In genomic region chr3:23712656-23713559, GRCh38 we compare ENCODE assay signal across 8 cellular contexts.
DNase-seq lines count a peak whose midpoint lies in the region; ATAC-seq and TF ChIP-seq lines count a peak whose summit lies in the region.

No MANE protein-coding gene starts in this region.

- peaks cover 57% of the 10 kb centered on the region for H3K4me1 ChIP-seq in OCI-LY7 (ENCODE audit: insufficient read depth, low read length, poor library complexity, severe bottlenecking)

- H3K4me3 ChIP-seq in OCI-LY7 (ENCODE audit: low read depth, low read length, poor library complexity, severe bottlenecking) (no peak overlapping the region), fibroblast of villous mesenchyme (ENCODE audit: low read depth, low read length) (no peak overlapping the region)

- no peaks in the 10 kb centered on the region for H3K9me3 ChIP-seq in OCI-LY7 (ENCODE audit: low read length)

- ATAC-seq in GM19463 (IDR thresholded peaks at IDR 0.05; ENCODE audit: unreplicated experiment) (no peak), GM18861 (IDR thresholded peaks at IDR 0.05; ENCODE audit: unreplicated experiment) (no peak)

- H3K79me2 ChIP-seq in OCI-LY7 (ENCODE audit: insufficient read depth, low read depth, low read length) = no peaks in the 10 kb centered on the region

- intact Hi-C loops in OCI-LY7 (cut with micrococcal nuclease; ENCODE audit: unreplicated experiment) = no loop called here
- intact Hi-C loops in posterior cingulate gyrus (cut with DNase I) = no loop called here

- H3K36me3 ChIP-seq in OCI-LY7 (ENCODE audit: insufficient read depth, low read length) = no peaks in the 10 kb centered on the region; the same call in 1 of the 2 replicates

- no peaks in the 10 kb centered on the region for H3K9me2 ChIP-seq in OCI-LY7 (ENCODE audit: insufficient read depth, low read length)

- no peak overlapping the region for H3K27ac ChIP-seq in OCI-LY7 (ENCODE audit: low read depth, low read length, poor library complexity, severe bottlenecking)

- POLR2A ChIA-PET in OCI-LY7 (lab: Charles Lee) = interaction anchor here (1.0 to 1.2 kb wide), 3 partner anchors 10 to 50 kb away, joined by 3 read pairs; no protein-coding TSS in a partner anchor

- CTCF ChIA-PET in OCI-LY7 (lab: Charles Lee; ENCODE audit: unreplicated experiment) = no interaction called here

- no TSS peak for BruUV-seq in OCI-LY7 (replicated peaks; lab: Mats Ljungman, UMichigan)

- H2AFZ ChIP-seq in OCI-LY7 (ENCODE audit: low read length) = peak overlapping the region; percentile 84; the same call in 1 of the 2 replicates

- DNase-seq in GM03348 (ENCODE audit: low spot score) (peak; percentile 80), OCI-LY7 (ENCODE audit: low spot score) (no peak), fibroblast of villous mesenchyme (ENCODE audit: low read depth) (peak; percentile 97), posterior cingulate gyrus (peak in 7 of 10 donors; percentile 18 to 89 (median 23)), COR-L47 (lab: John Stamatoyannopoulos, UW) (no peak)
- DNase-seq in stimulated activated CD4-positive, alpha-beta T cell treated with anti-CD3 and anti-CD28 coated beads, Interleukin-12 subunit alpha, Interleukin-12 subunit beta, amount 100 ng/mL, for 4 hours = no peak

- peak overlapping the region; percentile 53 for H3K4me2 ChIP-seq in OCI-LY7 (ENCODE audit: low read length)

- TF ChIP-seq CTCF in OCI-LY7 (conservative IDR thresholded peaks at IDR 0.05; ENCODE audit: low read length) = peak; percentile 52
- no peak for TF ChIP-seq CTCF in fibroblast of villous mesenchyme (IDR thresholded peaks at IDR 0.05; ENCODE audit: insufficient read depth, low read depth, low read length)

- no peaks in the 10 kb centered on the region for H4K20me1 ChIP-seq in OCI-LY7 (ENCODE audit: insufficient read depth, low read length)

Comparison
In these comparisons a context has a peak if more than half of its experiments do, and no peak if none do; other contexts are left out.
1. DNase-seq: peak in GM03348 (single experiment), fibroblast of villous mesenchyme (single experiment) and posterior cingulate gyrus (7 of 10); none in OCI-LY7 (single experiment), COR-L47 (single experiment) and stimulated activated CD4-positive, alpha-beta T cell treated with anti-CD3 and anti-CD28 coated beads, Interleukin-12 subunit alpha, Interleukin-12 subunit beta, amount 100 ng/mL, for 4 hours (single experiment).